ENCODE assay signal across 8 cellular contexts in the genomic region with DNA sequence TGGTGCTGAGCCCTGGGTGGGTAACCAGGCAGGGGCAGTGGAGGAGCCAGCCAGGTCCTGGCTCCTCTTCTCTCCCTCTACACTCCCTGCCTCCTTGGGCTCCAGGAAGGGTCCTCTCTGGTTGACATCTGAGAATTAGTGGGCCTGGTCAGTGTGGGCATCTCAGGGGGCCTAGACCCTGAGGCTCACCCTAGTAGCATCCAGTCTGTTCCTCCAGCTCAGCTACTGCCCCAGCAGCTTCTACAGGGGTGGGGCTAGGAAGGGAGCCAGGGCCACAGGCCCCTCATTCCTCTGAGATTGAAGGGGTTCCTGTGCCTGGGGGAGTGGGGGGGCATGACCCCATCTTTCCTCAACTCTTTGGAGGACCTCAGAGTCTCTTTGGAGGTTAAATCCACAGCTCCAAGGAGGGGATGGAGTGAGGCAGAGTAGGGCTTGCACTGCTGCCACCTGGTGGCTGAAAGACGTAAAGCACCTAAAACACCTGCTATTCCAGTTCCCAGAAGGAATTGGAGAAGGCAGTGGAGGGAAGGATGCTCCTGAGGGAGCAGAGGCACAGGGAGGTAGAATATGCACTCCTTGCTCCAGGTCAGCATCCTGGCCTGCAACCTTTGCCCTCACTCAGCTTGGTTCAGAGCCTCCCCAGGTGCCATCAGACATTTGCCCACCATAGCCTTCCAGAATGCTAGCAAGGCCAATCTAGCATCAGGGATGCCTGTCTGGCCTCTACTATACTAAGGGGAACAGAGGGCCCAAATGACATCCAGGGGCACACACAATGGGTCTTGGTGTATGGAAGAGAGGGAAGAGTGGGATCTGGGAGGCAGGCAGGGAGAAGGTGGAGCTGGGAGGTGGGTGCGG. TPM values are rescaled to one million over a fixed set of nuclear protein-coding genes. Genes with fewer than 3 reads are reported as not detected.
DNase-seq lines count a peak whose midpoint lies in the region; ATAC-seq, FAIRE-seq and TF ChIP-seq lines count a peak whose summit lies in the region.

No MANE protein-coding gene starts in this region.

- peak; percentile 68 for ATAC-seq in esophagus mucosa
- ATAC-seq in naive B cell (ENCODE audit: low read depth in 2 of 2), result peak; percentile 47 to 62
- ATAC-seq in stimulated activated naive CD8-positive, alpha-beta T cell treated with anti-CD3 and anti-CD28 coated beads, Interleukin-15, amount 100 ng/mL, for 72 hours, result peak; percentile 69
- ATAC-seq in GM21576 (IDR thresholded peaks at IDR 0.05; ENCODE audit: unreplicated experiment), result no peak

- DNase-seq in AG10803 (ENCODE audit: low read depth), result peak; percentile 46
- peak; percentile 90 for DNase-seq in H54 (ENCODE audit: insufficient read length, low spot score)
- DNase-seq in NT2/D1 (ENCODE audit: low read depth, low spot score), result peak; percentile 77
- DNase-seq in activated T-cell treated with anti-CD3 and anti-CD28 coated beads for 1 hour (ENCODE audit: low read depth), result peak; percentile 48
- peak; percentile 53 for DNase-seq in naive B cell
- DNase-seq in stimulated activated naive CD8-positive, alpha-beta T cell treated with anti-CD3 and anti-CD28 coated beads, Interleukin-15, amount 100 ng/mL, for 72 hours, result peak; percentile 60 to 64

- H3K27me3 Mint-ChIP-seq in naive B cell, result peaks cover 15 to 49% (median 32%) of the 10 kb centered on the region in 3 donors
- H3K27me3 Mint-ChIP-seq in stimulated activated naive CD8-positive, alpha-beta T cell treated with anti-CD3 and anti-CD28 coated beads, Interleukin-15, amount 100 ng/mL, for 72 hours, result peaks cover 27% of the 10 kb centered on the region

- H3K4me3 ChIP-seq in AG10803 (ENCODE audit: low read length), result no peak overlapping the region
- H3K4me3 ChIP-seq in NT2/D1 (ENCODE audit: insufficient read length, low read depth), result no peak overlapping the region

- no peaks in the 10 kb centered on the region for H3K9me3 ChIP-seq in NT2/D1 (ENCODE audit: insufficient read depth, low read length)

- no peaks in the 10 kb centered on the region for H3K27me3 ChIP-seq in NT2/D1 (ENCODE audit: insufficient read depth, insufficient read length)

- H3K4me1 ChIP-seq in NT2/D1 (ENCODE audit: insufficient read depth, insufficient read length), result peaks cover 33% of the 10 kb centered on the region

- no peaks in the 10 kb centered on the region for H3K9me3 Mint-ChIP-seq in naive B cell
- H3K9me3 Mint-ChIP-seq in stimulated activated naive CD8-positive, alpha-beta T cell treated with anti-CD3 and anti-CD28 coated beads, Interleukin-15, amount 100 ng/mL, for 72 hours, result no peaks in the 10 kb centered on the region

- peak; percentile 76 for FAIRE-seq in H54 (lab: Jason Lieb, UNC)

- H3K4me3 Mint-ChIP-seq in naive B cell, result no peak overlapping the region
- H3K4me3 Mint-ChIP-seq in stimulated activated naive CD8-positive, alpha-beta T cell treated with anti-CD3 and anti-CD28 coated beads, Interleukin-15, amount 100 ng/mL, for 72 hours, result no peak overlapping the region

- no peaks in the 10 kb centered on the region for H3K4me1 Mint-ChIP-seq in naive B cell
- H3K4me1 Mint-ChIP-seq in stimulated activated naive CD8-positive, alpha-beta T cell treated with anti-CD3 and anti-CD28 coated beads, Interleukin-15, amount 100 ng/mL, for 72 hours, result no peaks in the 10 kb centered on the region

- H3K27ac Mint-ChIP-seq in naive B cell, result peak overlapping the region in 2 of 6 donors; percentile 76
- H3K27ac Mint-ChIP-seq in stimulated activated naive CD8-positive, alpha-beta T cell treated with anti-CD3 and anti-CD28 coated beads, Interleukin-15, amount 100 ng/mL, for 72 hours, result no peak overlapping the region

- no peak overlapping the region for H3K9ac ChIP-seq in NT2/D1 (ENCODE audit: insufficient read length, low read depth)

- H3K36me3 ChIP-seq in NT2/D1 (ENCODE audit: insufficient read depth, insufficient read length, low read length), result no peaks in the 10 kb centered on the region

- TF ChIP-seq POLR2A in H54 (IDR thresholded peaks at IDR 0.05; ENCODE audit: low read depth, low read length), result no peak

- peak; percentile 93 for TF ChIP-seq CTCF in AG10803 (conservative IDR thresholded peaks at IDR 0.05; ENCODE audit: low read length)

- H3K36me3 Mint-ChIP-seq in naive B cell, result no peaks in the 10 kb centered on the region

RNA-seq across cellular contexts. Expression of a gene that starts 25.1 kb away (rescaled TPM):
- 0.68 TPM for total RNA-seq in esophagus mucosa
- 10 to 100 TPM in 2 of 6 donors, 1 to 10 TPM in 4; 3.6 to 11.3 (median 6.4) TPM for polyA plus RNA-seq in naive B cell (ENCODE audit: low read depth in 6 of 6)

RNA-seq across cellular contexts. Expression of a gene that starts 26.9 kb away (rescaled TPM):
- 11.0 TPM for total RNA-seq in esophagus mucosa
- polyA plus RNA-seq in naive B cell (ENCODE audit: low read depth in 6 of 6), result 10 to 100 TPM; 18.2 to 44.6 (median 32.8) TPM

RNA-seq across cellular contexts. Expression of a gene that starts 39.0 kb away (rescaled TPM):
- total RNA-seq in esophagus mucosa, result 0.08 TPM
- under 1 TPM in 3 of 6 donors, not detected in 3; 0.17 to 0.24 (median 0.18) TPM for polyA plus RNA-seq in naive B cell (ENCODE audit: low read depth in 6 of 6)
